9 cellular contexts compared by ENCODE assay signal in the genomic region with DNA sequence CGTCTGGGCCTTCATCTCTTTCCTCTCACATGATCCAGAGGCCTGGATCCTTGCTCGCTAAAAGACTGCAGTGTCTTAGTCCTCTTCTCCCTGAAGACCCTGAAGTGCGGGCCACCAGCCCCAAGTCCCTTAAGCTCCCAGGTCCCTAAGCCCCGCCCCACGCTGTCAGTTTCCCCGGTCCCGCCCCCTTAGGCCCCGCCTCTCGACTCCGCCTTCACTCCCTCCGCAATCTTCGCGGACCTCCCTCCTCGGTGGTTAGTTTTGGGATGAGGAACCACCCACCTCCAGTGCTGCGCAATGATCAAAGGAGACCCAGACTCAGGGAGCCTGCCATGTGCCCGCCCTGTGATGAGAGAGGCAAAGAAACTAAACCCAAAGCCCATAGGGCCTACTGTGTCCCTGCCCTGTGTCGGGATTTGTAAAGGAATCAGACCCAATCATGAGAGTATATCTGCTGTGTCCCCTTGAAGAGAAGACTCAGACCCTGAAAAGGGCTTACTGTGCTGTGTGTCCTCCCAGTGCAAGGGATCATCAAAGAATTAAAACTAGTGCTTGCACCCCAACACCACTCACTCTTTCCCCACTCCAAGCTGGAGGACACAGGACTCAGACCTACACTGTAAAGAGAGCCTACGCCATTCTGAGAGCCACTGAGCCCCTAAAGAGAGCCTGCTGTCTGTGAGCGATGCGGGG. TPM values are rescaled to one million over a fixed set of nuclear protein-coding genes. Genes with fewer than 3 reads are reported as not detected.
DNase-seq lines count a peak whose midpoint lies in the region; ATAC-seq and TF ChIP-seq lines count a peak whose summit lies in the region.
"Had no signal": no experiment of that assay in that cellular context is flagged by ENCODE, and none has a peak within 500 bp of the region (broad histone marks: within the 10 kb centered on the region; RNA-seq: fewer than 3 reads in every experiment).

No MANE protein-coding gene starts in this region.

- TF ChIP-seq CTCF in GM12875 (IDR thresholded peaks at IDR 0.05; ENCODE audit: borderline replicate concordance, insufficient read depth, low read depth, low read length) (no peak), colonic mucosa (IDR thresholded peaks at IDR 0.05) (no peak), lower leg skin (IDR thresholded peaks at IDR 0.05) (no peak)

- no peak for TF ChIP-seq POLR2A in lower leg skin (IDR thresholded peaks at IDR 0.05)

- POLR2A ChIA-PET in activated CD4-positive, alpha-beta T cell treated with anti-CD3 and anti-CD28 coated beads for 36 hours (lab: Charles Lee) = interaction anchor here (1.5 to 1.7 kb wide), 2 partner anchors 66 to 68 kb away, joined by 4 to 7 read pairs; no protein-coding TSS in a partner anchor

- intact Hi-C loops in activated CD4-positive, alpha-beta T cell treated with anti-CD3 and anti-CD28 coated beads for 36 hours (cut with DNase I, micrococcal nuclease) = loop anchor here (1.0 to 10.0 kb wide), 13 partner anchors 17 to 495 kb away; a partner anchor contains a TSS
- intact Hi-C loops in colonic mucosa (cut with DNase I) = no loop called here
- intact Hi-C loops in lower leg skin (cut with DNase I; ENCODE audit: low total_unique reads) = no loop called here

- ATAC-seq in activated CD4-positive, alpha-beta T cell treated with anti-CD3 and anti-CD28 coated beads for 36 hours = peak; percentile 16
- no peak for ATAC-seq in GM21447 (IDR thresholded peaks at IDR 0.05; ENCODE audit: unreplicated experiment)
- no peak for ATAC-seq in HG02678 (IDR thresholded peaks at IDR 0.05; ENCODE audit: unreplicated experiment)

- peak overlapping the region; percentile 96 for H3K27ac ChIP-seq in colonic mucosa

- H3K27ac Mint-ChIP-seq in activated CD4-positive, alpha-beta T cell treated with anti-CD3 and anti-CD28 coated beads for 36 hours = peak overlapping the region; percentile 83

- H3K27me3 ChIP-seq in colonic mucosa = no peaks in the 10 kb centered on the region

- peaks cover 5% of the 10 kb centered on the region for H3K36me3 Mint-ChIP-seq in activated CD4-positive, alpha-beta T cell treated with anti-CD3 and anti-CD28 coated beads for 36 hours (ENCODE audit: low read depth)

- WGBS in lower leg skin, 2 donors = 20 to 23% methylated on average over 20 of the region's 20 CpGs

- no peaks in the 10 kb centered on the region for H3K27me3 Mint-ChIP-seq in activated CD4-positive, alpha-beta T cell treated with anti-CD3 and anti-CD28 coated beads for 36 hours

- H3K36me3 ChIP-seq in colonic mucosa = no peaks in the 10 kb centered on the region

- H3K9me3 ChIP-seq in colonic mucosa = no peaks in the 10 kb centered on the region

- peaks cover 7% of the 10 kb centered on the region for H3K4me1 ChIP-seq in colonic mucosa

- CTCF ChIA-PET in activated CD4-positive, alpha-beta T cell treated with anti-CD3 and anti-CD28 coated beads for 36 hours (lab: Charles Lee) = interaction anchor here (0.6 to 1.2 kb wide), 3 partner anchors 31 to 103 kb away, joined by 3 read pairs; a partner anchor contains a TSS

- H3K4me3 ChIP-seq in GM12875 (ENCODE audit: low read depth, low read length) (peak overlapping the region; percentile 46), colonic mucosa (peak overlapping the region; percentile 55), lower leg skin (ENCODE audit: low read depth, poor library complexity, severe bottlenecking) (peak overlapping the region; percentile 49)

- H3K4me3 Mint-ChIP-seq in activated CD4-positive, alpha-beta T cell treated with anti-CD3 and anti-CD28 coated beads for 36 hours = peak overlapping the region; percentile 77

- DNase-seq in NCI-H2196 treated with DMSO at 0.1 percent for 48 hours (lab: John Stamatoyannopoulos, UW; ENCODE audit: unreplicated experiment) (peak; percentile 61), colonic mucosa (peak; percentile 94), lower leg skin (ENCODE audit: low spot score in 2 of 2) (peak; percentile 80 to 97)
- peak; percentile 94 for DNase-seq in activated CD4-positive, alpha-beta T cell treated with anti-CD3 and anti-CD28 coated beads for 36 hours
- peak; percentile 19 to 77 (median 35) for DNase-seq in stimulated activated CD4-positive, alpha-beta T cell treated with anti-CD3 and anti-CD28 coated beads, TNF-alpha, amount 100 ng/mL, for 1 hour (ENCODE audit: low read depth in 3 of 3, low spot score in 1 of 3)

- H3K9ac ChIP-seq in colonic mucosa (ENCODE audit: low read depth in 2 of 2, low read length in 2 of 2) = peak overlapping the region; percentile 72 to 92

- H3K9me3 Mint-ChIP-seq in activated CD4-positive, alpha-beta T cell treated with anti-CD3 and anti-CD28 coated beads for 36 hours (ENCODE audit: low read depth) = no peaks in the 10 kb centered on the region

- peaks cover 43% of the 10 kb centered on the region for H3K4me1 Mint-ChIP-seq in activated CD4-positive, alpha-beta T cell treated with anti-CD3 and anti-CD28 coated beads for 36 hours

RNA-seq across cellular contexts. Expression of a gene that starts 3.0 kb away (rescaled TPM):
- 100 to 1,000 TPM; 385 to 437 TPM for total RNA-seq in activated CD4-positive, alpha-beta T cell treated with anti-CD3 and anti-CD28 coated beads for 36 hours
- total RNA-seq in colonic mucosa = 100 to 1,000 TPM; 761 to 820 TPM
- 100 to 1,000 TPM; 266 to 629 (median 309) TPM for total RNA-seq in lower leg skin

RNA-seq across cellular contexts. Expression of a gene that starts 3.6 kb away (rescaled TPM):
- 1 to 10 TPM in 1 of 2 experiments, under 1 TPM in 1; 0.37 to 1.1 TPM for total RNA-seq in activated CD4-positive, alpha-beta T cell treated with anti-CD3 and anti-CD28 coated beads for 36 hours
- 1 to 10 TPM; 1.4 to 1.9 TPM for total RNA-seq in colonic mucosa
- 1 to 10 TPM in 3 of 4 donors, not detected in 1; 1.2 to 1.8 (median 1.6) TPM for total RNA-seq in lower leg skin

RNA-seq across cellular contexts. Expression of a gene that starts 16.3 kb away (rescaled TPM):
- 10 to 100 TPM; 87.5 to 94.4 TPM for total RNA-seq in activated CD4-positive, alpha-beta T cell treated with anti-CD3 and anti-CD28 coated beads for 36 hours
- total RNA-seq in colonic mucosa (100 to 1,000 TPM in 1 of 2 donors, 10 to 100 TPM in 1; 73.5 to 117 TPM), lower leg skin (10 to 100 TPM; 64.1 to 82.4 (median 75.5) TPM)

RNA-seq across cellular contexts. Expression of a gene that starts 21.2 kb away (rescaled TPM):
- 1 to 10 TPM; 1.2 to 1.8 TPM for total RNA-seq in activated CD4-positive, alpha-beta T cell treated with anti-CD3 and anti-CD28 coated beads for 36 hours
- total RNA-seq in colonic mucosa (not detected), lower leg skin (10 to 100 TPM in 2 of 4 donors, 1 to 10 TPM in 2; 5.1 to 45.2 (median 16.5) TPM)
- total RNA-seq: pulmonary artery endothelial cell had no signal

RNA-seq across cellular contexts. Expression of a gene that starts 32.6 kb away (rescaled TPM):
- total RNA-seq in activated CD4-positive, alpha-beta T cell treated with anti-CD3 and anti-CD28 coated beads for 36 hours = 10 to 100 TPM; 39.7 to 41.0 TPM
- total RNA-seq in colonic mucosa (10 to 100 TPM in 1 of 2 donors, 1 to 10 TPM in 1; 5.0 to 17.0 TPM), lower leg skin (10 to 100 TPM in 3 of 4 donors, 1 to 10 TPM in 1; 8.9 to 15.7 (median 12.2) TPM)

Comparison
In these comparisons a context has a peak if more than half of its experiments do, and no peak if none do; other contexts are left out.
1. DNase-seq: peak in every context shown above with its lines; median percentile 94 in activated CD4-positive, alpha-beta T cell treated with anti-CD3 and anti-CD28 coated beads for 36 hours; 94 in colonic mucosa; 88 in lower leg skin; 61 in NCI-H2196 treated with DMSO at 0.1 percent for 48 hours; 35 in stimulated activated CD4-positive, alpha-beta T cell treated with anti-CD3 and anti-CD28 coated beads, TNF-alpha, amount 100 ng/mL, for 1 hour.
2. intact Hi-C loops: an anchor here in activated CD4-positive, alpha-beta T cell treated with anti-CD3 and anti-CD28 coated beads for 36 hours (1.0 to 10.0 kb wide); none called in colonic mucosa and lower leg skin.